In genomic region chr2:149908731-149909690, GRCh38 we compare ENCODE assay signal across 16 cellular contexts.
A peak's percentile ranks its signal among the peaks of the same experiment; 100 is the strongest.
DNase-seq lines count a peak whose midpoint lies in the region; ATAC-seq, FAIRE-seq and TF ChIP-seq lines count a peak whose summit lies in the region.
"Had no signal": no experiment of that assay in that cellular context is flagged by ENCODE, and none has a peak within 500 bp of the region (broad histone marks: within the 10 kb centered on the region; RNA-seq: fewer than 3 reads in every experiment).

No MANE protein-coding gene starts in this region.

- intact Hi-C loops in posterior cingulate gyrus (cut with DNase I): no loop called here

- H3K4me3 Mint-ChIP-seq in HFFc6: no peak overlapping the region; the same call in 1 of the 2 replicates
- H3K4me3 Mint-ChIP-seq: activated CD4-positive, alpha-beta memory T cell treated with anti-CD3 and anti-CD28 coated beads for 36 hours; GM23338; neural crest cell had no signal

- TF ChIP-seq CTCF in HFFc6 (IDR thresholded peaks at IDR 0.05) (no peak), choroid plexus epithelial cell (conservative IDR thresholded peaks at IDR 0.05; ENCODE audit: low read depth, low read length) (no peak), omental fat pad (IDR thresholded peaks at IDR 0.05) (no peak)

- peaks cover 1% of the 10 kb centered on the region; the same call in 1 of the 2 replicates for H3K27me3 Mint-ChIP-seq in HFFc6 (ENCODE audit: insufficient read depth)
- H3K27me3 Mint-ChIP-seq: activated CD4-positive, alpha-beta memory T cell treated with anti-CD3 and anti-CD28 coated beads for 36 hours had no signal

- ATAC-seq in omental fat pad (ENCODE audit: low FRiP score): peak; percentile 57
- no peak for ATAC-seq in GM19023 (IDR thresholded peaks at IDR 0.05; ENCODE audit: unreplicated experiment)
- ATAC-seq: foreskin keratinocyte, GM23338 had no signal

- no peak for FAIRE-seq in frontal cortex (lab: Jason Lieb, UNC)
- FAIRE-seq: GM19239 had no signal

- peaks cover 17% of the 10 kb centered on the region for H3K4me1 Mint-ChIP-seq in HFFc6 (ENCODE audit: low read depth)

- H3K9me3 Mint-ChIP-seq in HFFc6: no peaks in the 10 kb centered on the region
- H3K9me3 Mint-ChIP-seq: GM23338 had no signal

- no peak overlapping the region for H3K4me3 ChIP-seq in choroid plexus epithelial cell (ENCODE audit: low read depth, low read length)
- H3K4me3 ChIP-seq: GM23338, tibial nerve had no signal

- DNase-seq in HFFc6: peak; percentile 9
- peak; percentile 25 to 71 for DNase-seq in NCI-H446 (lab: John Stamatoyannopoulos, UW)
- peak; percentile 78 for DNase-seq in choroid plexus epithelial cell (ENCODE audit: low read depth)
- no peak for DNase-seq in omental fat pad (ENCODE audit: low spot score)
- no peak for DNase-seq in frontal cortex (ENCODE audit: low spot score in 2 of 2)
- no peak for DNase-seq in posterior cingulate gyrus
- DNase-seq: activated CD4-positive, alpha-beta memory T cell treated with anti-CD3 and anti-CD28 coated beads for 36 hours; activated effector memory CD4-positive, alpha-beta T cell treated with anti-CD3 and anti-CD28 coated beads, Interleukin-2, amount 50 U/mL, for 16 hours; Calu3; foreskin keratinocyte; NCI-H1417 treated with DMSO at 0.1 percent for 48 hours had no signal

- no peak overlapping the region for H3K27ac Mint-ChIP-seq in HFFc6
- H3K27ac Mint-ChIP-seq: activated CD4-positive, alpha-beta memory T cell treated with anti-CD3 and anti-CD28 coated beads for 36 hours; GM23338 had no signal

- no peaks in the 10 kb centered on the region for H3K36me3 Mint-ChIP-seq in HFFc6 (ENCODE audit: low read depth)
- H3K36me3 Mint-ChIP-seq: activated CD4-positive, alpha-beta memory T cell treated with anti-CD3 and anti-CD28 coated beads for 36 hours had no signal

Comparison
In these comparisons a context has a peak if more than half of its experiments do, and no peak if none do; other contexts are left out.
1. DNase-seq: peak in HFFc6 (single experiment), NCI-H446 (2 of 2) and choroid plexus epithelial cell (single experiment); none in omental fat pad (single experiment), frontal cortex (0 of 2) and posterior cingulate gyrus (0 of 10).